Comparison of ENCODE assay signal across 15 cellular contexts in genomic region chr7:111914287-111914686, GRCh38.
DNase-seq lines count a peak whose midpoint lies in the region; ATAC-seq, FAIRE-seq and TF ChIP-seq lines count a peak whose summit lies in the region.
"Had no signal": no experiment of that assay in that cellular context is flagged by ENCODE, and none has a peak within 500 bp of the region (broad histone marks: within the 10 kb centered on the region; RNA-seq: fewer than 3 reads in every experiment).

No MANE protein-coding gene starts in this region.

- 92% methylated on average over 2 of the region's 4 CpGs for WGBS in right lobe of liver (ENCODE audit: insufficient coverage, low coverage, low lambda C conversion rate, missing lambda C conversion rate)
- WGBS in HepG2 (ENCODE audit: low lambda C conversion rate): 93% methylated on average over 4 of the region's 4 CpGs
- no CpG with 5 or more reads among the region's 4 CpGs for WGBS in neuronal stem cell (ENCODE audit: extremely low coverage in 2 of 2, insufficient read length in 2 of 2, insufficient replicate concordance in 1 of 2), 2 donors

- H2AK5ac ChIP-seq in neuronal stem cell (ENCODE audit: low read depth, low read length): no peak overlapping the region

- H3K4me2 ChIP-seq in HepG2 (ENCODE audit: low read depth, low read length) (no peak overlapping the region), neuronal stem cell (ENCODE audit: insufficient read depth, low read length, poor library complexity, severe bottlenecking) (no peak overlapping the region)
- H3K4me2 ChIP-seq: BLaER1 had no signal

- H4K20me1 ChIP-seq in HepG2 (ENCODE audit: insufficient read depth, low read length): no peaks in the 10 kb centered on the region
- H4K20me1 ChIP-seq: BLaER1 had no signal

- peak overlapping the region; percentile 66 for H3K4me3 Mint-ChIP-seq in endothelial cell (ENCODE audit: unreplicated experiment)
- H3K4me3 Mint-ChIP-seq in naive thymus-derived CD4-positive, alpha-beta T cell: no peak overlapping the region
- H3K4me3 Mint-ChIP-seq: CD8-positive, alpha-beta memory T cell had no signal

- H3K23ac ChIP-seq in neuronal stem cell (ENCODE audit: low read depth, low read length, poor library complexity): no peak overlapping the region

- H3K9ac ChIP-seq in HepG2 (ENCODE audit: insufficient read depth, low read depth, low read length): no peak overlapping the region
- H3K9ac ChIP-seq in neuronal stem cell (ENCODE audit: low read depth, low read length, poor library complexity): no peak overlapping the region
- H3K9ac ChIP-seq: BLaER1 had no signal

- no peak overlapping the region for H2BK5ac ChIP-seq in neuronal stem cell (ENCODE audit: low read length)

- peaks cover 41% of the 10 kb centered on the region for H3K36me3 Mint-ChIP-seq in endothelial cell (ENCODE audit: low read depth, unreplicated experiment)
- peaks cover 0 to 4% (median 0%) of the 10 kb centered on the region in 5 donors for H3K36me3 Mint-ChIP-seq in naive thymus-derived CD4-positive, alpha-beta T cell

- H3K4me3 ChIP-seq in right lobe of liver (no peak overlapping the region), HepG2 (replicated peaks in 1 of 3; ENCODE audit: insufficient read depth in 1 of 3, low read depth in 2 of 3, low read length in 3 of 3) (no peak overlapping the region), neuronal stem cell (ENCODE audit: low read length in 2 of 2) (no peak overlapping the region)
- H3K4me3 ChIP-seq in naive thymus-derived CD4-positive, alpha-beta T cell (ENCODE audit: low read length): no peak overlapping the region
- H3K4me3 ChIP-seq: BLaER1 had no signal

- DNase-seq in right lobe of liver (no peak), HepG2 (ENCODE audit: low spot score) (no peak), endothelial cell (ENCODE audit: low spot score) (no peak), neuronal stem cell (ENCODE audit: low spot score) (no peak), dermis blood vessel endothelial cell (no peak), DMS153 treated with DMSO at 0.1 percent for 48 hours (lab: John Stamatoyannopoulos, UW; ENCODE audit: unreplicated experiment) (no peak)
- DNase-seq in naive thymus-derived CD4-positive, alpha-beta T cell: no peak
- DNase-seq: Caco-2; CD8-positive, alpha-beta memory T cell; GOT3; HCEC 1CT had no signal

- TF ChIP-seq EP300 in HepG2 (IDR thresholded peaks at IDR 0.05; ENCODE audit: low read depth in 2 of 2, low read length in 2 of 2) (no peak), HepG2 (CRISPR knock-in tag; IDR thresholded peaks at IDR 0.05; ENCODE audit: borderline replicate concordance) (no peak)

- BruUV-seq in HepG2 (replicated peaks; lab: Mats Ljungman, UMichigan): no TSS peak

- POLR2A ChIA-PET in HepG2 (lab: Yijun Ruan, JAX): no interaction called here
- POLR2A ChIA-PET in naive thymus-derived CD4-positive, alpha-beta T cell (lab: Charles Lee): no interaction called here

- TF ChIP-seq CTCF in right lobe of liver (IDR thresholded peaks at IDR 0.05) (no peak), HepG2 (CRISPR knock-in tag; IDR thresholded peaks at IDR 0.05) (no peak), endothelial cell (IDR thresholded peaks at IDR 0.05; ENCODE audit: unreplicated experiment) (no peak)

- no peak overlapping the region for H3K14ac ChIP-seq in neuronal stem cell (ENCODE audit: low read length)

- no peaks in the 10 kb centered on the region for H3K9me3 Mint-ChIP-seq in endothelial cell (ENCODE audit: unreplicated experiment)
- H3K9me3 Mint-ChIP-seq in naive thymus-derived CD4-positive, alpha-beta T cell: peaks cover 0 to 4% (median 0%) of the 10 kb centered on the region in 11 donors

- no peaks in the 10 kb centered on the region for H3K27me3 ChIP-seq in right lobe of liver
- no peaks in the 10 kb centered on the region for H3K27me3 ChIP-seq in HepG2 (ENCODE audit: control insufficient read depth in 1 of 2, insufficient read depth in 2 of 2, low read length in 2 of 2)
- no peaks in the 10 kb centered on the region for H3K27me3 ChIP-seq in neuronal stem cell (ENCODE audit: control insufficient read depth in 3 of 3, insufficient read depth in 3 of 3, low read depth in 1 of 3, low read length in 3 of 3)
- H3K27me3 ChIP-seq in naive thymus-derived CD4-positive, alpha-beta T cell (ENCODE audit: control insufficient read depth in 2 of 2, insufficient read depth in 2 of 2, low read length in 2 of 2): no peaks in the 10 kb centered on the region
- H3K27me3 ChIP-seq: BLaER1 had no signal

- H2BK120ac ChIP-seq in neuronal stem cell (ENCODE audit: low read depth, low read length): no peak overlapping the region

- H3K27me3 Mint-ChIP-seq in endothelial cell (ENCODE audit: unreplicated experiment): peaks cover 7% of the 10 kb centered on the region
- H3K27me3 Mint-ChIP-seq in naive thymus-derived CD4-positive, alpha-beta T cell: peaks cover 0 to 16% (median 7%) of the 10 kb centered on the region in 5 donors

- H3K27ac ChIP-seq in right lobe of liver (no peak overlapping the region), HepG2 (ENCODE audit: extremely low read length, insufficient read depth, low read length) (no peak overlapping the region), neuronal stem cell (replicated peaks; ENCODE audit: low read length) (no peak overlapping the region)
- H3K27ac ChIP-seq in naive thymus-derived CD4-positive, alpha-beta T cell (ENCODE audit: low read depth, low read length): no peak overlapping the region
- H3K27ac ChIP-seq: 22Rv1, BLaER1 had no signal

- H3K79me1 ChIP-seq in neuronal stem cell (ENCODE audit: low read depth, low read length): no peaks in the 10 kb centered on the region

- H3K4me1 ChIP-seq in right lobe of liver (no peaks in the 10 kb centered on the region), HepG2 (ENCODE audit: insufficient read depth, low read length) (peaks cover 11% of the 10 kb centered on the region), neuronal stem cell (ENCODE audit: control insufficient read depth in 2 of 2, insufficient read depth in 1 of 2, low read depth in 1 of 2, low read length in 2 of 2) (peaks cover 0 to 17% of the 10 kb centered on the region in 2 donors)
- no peaks in the 10 kb centered on the region for H3K4me1 ChIP-seq in naive thymus-derived CD4-positive, alpha-beta T cell (ENCODE audit: control insufficient read depth in 2 of 2, insufficient read depth in 2 of 2, low read length in 2 of 2)

- H3K9me3 ChIP-seq in right lobe of liver (no peaks in the 10 kb centered on the region), HepG2 (ENCODE audit: low read length) (no peaks in the 10 kb centered on the region), neuronal stem cell (replicated peaks in 1 of 2; ENCODE audit: control insufficient read depth in 2 of 2, insufficient read depth in 1 of 2, low read depth in 1 of 2, low read length in 2 of 2) (no peaks in the 10 kb centered on the region)
- no peaks in the 10 kb centered on the region for H3K9me3 ChIP-seq in naive thymus-derived CD4-positive, alpha-beta T cell (ENCODE audit: control insufficient read depth in 2 of 3, low read length in 3 of 3)
- H3K9me3 ChIP-seq: BLaER1, Caco-2 had no signal

- H3K18ac ChIP-seq in neuronal stem cell (ENCODE audit: low read length): no peak overlapping the region

- no peak overlapping the region for H3K4ac ChIP-seq in neuronal stem cell (ENCODE audit: low read length)

- CTCF ChIA-PET in HepG2 (lab: Yijun Ruan, JAX; ENCODE audit: low intra/inter-chr PET ratio, low total read pairs): no interaction called here
- CTCF ChIA-PET in naive thymus-derived CD4-positive, alpha-beta T cell (lab: Charles Lee): no interaction called here

- peaks cover 36% of the 10 kb centered on the region for H3K4me1 Mint-ChIP-seq in endothelial cell (ENCODE audit: unreplicated experiment)
- H3K4me1 Mint-ChIP-seq in naive thymus-derived CD4-positive, alpha-beta T cell: peaks cover 0 to 1% (median 0%) of the 10 kb centered on the region in 7 donors
- H3K4me1 Mint-ChIP-seq: CD8-positive, alpha-beta memory T cell had no signal

- H3K36me3 ChIP-seq in right lobe of liver: peaks cover 0 to 10% (median 0%) of the 10 kb centered on the region in 4 donors
- H3K36me3 ChIP-seq in HepG2 (replicated peaks in 1 of 2; ENCODE audit: control insufficient read depth in 1 of 2, insufficient read depth in 2 of 2, low read length in 2 of 2): peaks cover 0 to 3% of the 10 kb centered on the region in 2 experiments; a peak in 2 of 5 replicates
- H3K36me3 ChIP-seq in neuronal stem cell (replicated peaks in 1 of 2; ENCODE audit: control insufficient read depth in 2 of 2, insufficient read depth in 2 of 2, low read length in 2 of 2): peaks cover 0 to 7% of the 10 kb centered on the region in 2 donors
- H3K36me3 ChIP-seq in naive thymus-derived CD4-positive, alpha-beta T cell (ENCODE audit: control insufficient read depth in 2 of 3, insufficient read depth in 3 of 3, low read length in 3 of 3): no peaks in the 10 kb centered on the region
- H3K36me3 ChIP-seq: BLaER1 had no signal

- H2AFZ ChIP-seq in HepG2 (ENCODE audit: low read length): no peak overlapping the region
- H2AFZ ChIP-seq in neuronal stem cell (ENCODE audit: low read length): no peak overlapping the region

- in situ Hi-C loops in HepG2 (cut with HindIII; ENCODE audit: extremely low pct_ligation_motif_present, low pct_unique_long_range_greater_than_20kb): no loop called here

- H3K79me2 ChIP-seq in HepG2 (ENCODE audit: insufficient read depth, low read length): no peaks in the 10 kb centered on the region

- ATAC-seq in right lobe of liver: peak in 3 of 4 donors; percentile 17 to 44 (median 19)
- ATAC-seq in HepG2: no peak
- no peak for ATAC-seq in GM21526 (IDR thresholded peaks at IDR 0.05; ENCODE audit: low FRiP score, unreplicated experiment)
- no peak for ATAC-seq in naive thymus-derived CD4-positive, alpha-beta T cell

- TF ChIP-seq POLR2A in right lobe of liver (IDR thresholded peaks at IDR 0.05) (no peak), HepG2 (IDR thresholded peaks at IDR 0.05; ENCODE audit: insufficient read depth in 1 of 2, low read depth in 2 of 2, low read length in 2 of 2) (no peak)

- no peak overlapping the region for H4K91ac ChIP-seq in neuronal stem cell (ENCODE audit: low read depth, low read length, poor library complexity)

- no peak overlapping the region for H2BK15ac ChIP-seq in neuronal stem cell (ENCODE audit: low read length)

- peak overlapping the region; percentile 19 for H3K27ac Mint-ChIP-seq in endothelial cell (ENCODE audit: unreplicated experiment)
- no peak overlapping the region for H3K27ac Mint-ChIP-seq in naive thymus-derived CD4-positive, alpha-beta T cell
- H3K27ac Mint-ChIP-seq: CD8-positive, alpha-beta memory T cell had no signal

- no peak overlapping the region for H2BK12ac ChIP-seq in neuronal stem cell (ENCODE audit: low read length)

- peak overlapping the region; percentile 6 for H4K8ac ChIP-seq in neuronal stem cell (ENCODE audit: low read depth, low read length)

- intact Hi-C loops in right lobe of liver (cut with DNase I) (no loop called here), HepG2 (cut with micrococcal nuclease; ENCODE audit: unreplicated experiment) (no loop called here)
- intact Hi-C loops in naive thymus-derived CD4-positive, alpha-beta T cell (cut with micrococcal nuclease): no loop called here

- no peak for FAIRE-seq in HepG2 (lab: Jason Lieb, UNC)
- FAIRE-seq: GM18507 had no signal

- TF ChIP-seq RAD21 in HepG2 (CRISPR knock-in tag; IDR thresholded peaks at IDR 0.05): no peak

TF ChIP-seq in HepG2, 621 proteins besides CTCF, POLR2A, EP300 and RAD21 (continues in another document):
- TF ChIP-seq NFE2L2 (IDR thresholded peaks at IDR 0.05; ENCODE audit: low read length): no peak
- no peak for TF ChIP-seq ZNF788 (CRISPR knock-in tag; IDR thresholded peaks at IDR 0.05; ENCODE audit: borderline replicate concordance)

Comparison
In these comparisons a context has a peak if more than half of its experiments do, and no peak if none do; other contexts are left out.
1. ATAC-seq: peak in right lobe of liver (3 of 4); none in HepG2 (single experiment), GM21526 (single experiment) and naive thymus-derived CD4-positive, alpha-beta T cell (single experiment).